In the genomic region with DNA sequence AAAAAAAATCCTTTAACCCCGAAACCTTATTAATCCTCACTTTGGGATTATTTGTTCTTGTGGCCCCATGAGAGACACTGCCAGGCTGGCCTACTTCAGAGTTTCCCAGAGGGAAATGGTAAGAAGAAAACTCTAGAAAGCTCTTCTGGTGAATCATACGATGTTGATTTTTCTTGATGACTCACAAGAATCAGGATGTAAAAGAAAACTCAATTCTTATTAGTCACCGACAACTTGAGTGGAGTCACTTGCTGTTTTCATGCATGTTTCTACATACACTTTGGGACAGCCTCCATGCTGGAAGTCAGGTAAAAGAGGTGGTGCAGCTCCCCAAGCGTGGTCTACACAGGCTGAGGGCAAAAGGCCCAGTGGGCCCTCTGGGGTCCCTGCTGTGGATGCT, we compare ENCODE assay signal across 12 cellular contexts. TPM values are rescaled to one million over a fixed set of nuclear protein-coding genes. Genes with fewer than 3 reads are reported as not detected.
DNase-seq lines count a peak whose midpoint lies in the region; ATAC-seq, FAIRE-seq and TF ChIP-seq lines count a peak whose summit lies in the region.
"Had no signal": no experiment of that assay in that cellular context is flagged by ENCODE, and none has a peak within 500 bp of the region (broad histone marks: within the 10 kb centered on the region; RNA-seq: fewer than 3 reads in every experiment).

No MANE protein-coding gene starts in this region.

- H3K27ac Mint-ChIP-seq in activated T-cell treated with anti-CD3 and anti-CD28 coated beads, Interleukin-2, amount 50 U/mL, for 24 hours = peak overlapping the region; percentile 61
- H3K27ac Mint-ChIP-seq in activated B cell treated with CpG ODN at 0.5 μM for 24 hours = peak overlapping the region; percentile 56
- H3K27ac Mint-ChIP-seq: activated naive CD8-positive, alpha-beta T cell treated with anti-CD3 and anti-CD28 coated beads, Interleukin-2, amount 10 ng/mL, durations not matched to agents 7 days and 5 days; CD4-positive, alpha-beta T cell had no signal

- POLR2A ChIA-PET in activated B cell treated with CpG ODN at 0.5 μM for 24 hours (lab: Charles Lee) = interaction anchor here (2.0 to 16.1 kb wide), 2 partner anchors 19 to 32 kb away, joined by 5 to 297 read pairs; no protein-coding TSS in a partner anchor

- no peaks in the 10 kb centered on the region for H3K9me3 Mint-ChIP-seq in activated T-cell treated with anti-CD3 and anti-CD28 coated beads, Interleukin-2, amount 50 U/mL, for 24 hours
- no peaks in the 10 kb centered on the region for H3K9me3 Mint-ChIP-seq in activated B cell treated with CpG ODN at 0.5 μM for 24 hours
- H3K9me3 Mint-ChIP-seq: activated naive CD8-positive, alpha-beta T cell treated with anti-CD3 and anti-CD28 coated beads, Interleukin-2, amount 10 ng/mL, durations not matched to agents 7 days and 5 days; CD4-positive, alpha-beta T cell had no signal

- no peaks in the 10 kb centered on the region for H3K27me3 Mint-ChIP-seq in activated T-cell treated with anti-CD3 and anti-CD28 coated beads, Interleukin-2, amount 50 U/mL, for 24 hours
- H3K27me3 Mint-ChIP-seq in activated B cell treated with CpG ODN at 0.5 μM for 24 hours = no peaks in the 10 kb centered on the region
- H3K27me3 Mint-ChIP-seq: CD4-positive, alpha-beta T cell had no signal

- FAIRE-seq in frontal cortex (lab: Jason Lieb, UNC) = no peak

- H3K4me3 ChIP-seq in upper lobe of left lung = no peak overlapping the region

- CTCF ChIA-PET in activated B cell treated with CpG ODN at 0.5 μM for 24 hours (lab: Charles Lee) = interaction anchor here (0.6 to 1.5 kb wide), 6 partner anchors 17 to 276 kb away, joined by 3 to 6 read pairs (median 4); no protein-coding TSS in a partner anchor

- no peak for DNase-seq in activated T-cell treated with anti-CD3 and anti-CD28 coated beads, Interleukin-2, amount 50 U/mL, for 24 hours
- DNase-seq in activated T-cell treated with anti-CD3 and anti-CD28 coated beads for 4 hours (no peak), activated B cell treated with CpG ODN at 0.5 μM for 24 hours (no peak), glomerular endothelial cell (ENCODE audit: extremely low read depth, low read depth, low spot score) (peak; percentile 82), upper lobe of left lung (peak in 1 of 2 donors; percentile 48), frontal cortex (ENCODE audit: low spot score in 2 of 2) (no peak)
- DNase-seq: activated naive CD8-positive, alpha-beta T cell treated with anti-CD3 and anti-CD28 coated beads, Interleukin-2, amount 10 ng/mL, durations not matched to agents 7 days and 5 days; CD4-positive, alpha-beta T cell; OCI-M1 had no signal

- H3K36me3 Mint-ChIP-seq in activated T-cell treated with anti-CD3 and anti-CD28 coated beads, Interleukin-2, amount 50 U/mL, for 24 hours (ENCODE audit: low read depth) = no peaks in the 10 kb centered on the region
- no peaks in the 10 kb centered on the region for H3K36me3 Mint-ChIP-seq in activated B cell treated with CpG ODN at 0.5 μM for 24 hours (ENCODE audit: low read depth)
- H3K36me3 Mint-ChIP-seq: activated naive CD8-positive, alpha-beta T cell treated with anti-CD3 and anti-CD28 coated beads, Interleukin-2, amount 10 ng/mL, durations not matched to agents 7 days and 5 days had no signal

- intact Hi-C loops in activated B cell treated with CpG ODN at 0.5 μM for 24 hours (cut with micrococcal nuclease) = no loop called here

- peak overlapping the region; percentile 27 to 81 (median 54) for H3K27ac ChIP-seq in upper lobe of left lung
- H3K27ac ChIP-seq: HL-60 had no signal

- TF ChIP-seq CTCF in activated B cell treated with CpG ODN at 0.5 μM for 24 hours (IDR thresholded peaks at IDR 0.05) = no peak
- no peak for TF ChIP-seq CTCF in upper lobe of left lung (IDR thresholded peaks at IDR 0.05)

- H3K36me3 ChIP-seq in upper lobe of left lung = peaks cover 0 to 3% (median 0%) of the 10 kb centered on the region in 4 donors

- peaks cover 0 to 39% (median 6%) of the 10 kb centered on the region in 4 donors for H3K4me1 ChIP-seq in upper lobe of left lung

- peaks cover 36% of the 10 kb centered on the region for H3K4me1 Mint-ChIP-seq in activated T-cell treated with anti-CD3 and anti-CD28 coated beads, Interleukin-2, amount 50 U/mL, for 24 hours (ENCODE audit: low read depth)
- peaks cover 37% of the 10 kb centered on the region for H3K4me1 Mint-ChIP-seq in activated B cell treated with CpG ODN at 0.5 μM for 24 hours

- peak in 1 of 4 donors; percentile 87 for TF ChIP-seq EP300 in upper lobe of left lung (IDR thresholded peaks at IDR 0.05)

- WGBS in upper lobe of left lung, 2 donors = 50 to 65% methylated on average over 4 of the region's 4 CpGs

- no peak for ATAC-seq in activated B cell treated with CpG ODN at 0.5 μM for 24 hours (ENCODE audit: low read depth)
- peak; percentile 37 to 70 for ATAC-seq in upper lobe of left lung (ENCODE audit: low FRiP score in 2 of 2)
- no peak for ATAC-seq in HG03175 (IDR thresholded peaks at IDR 0.05; ENCODE audit: unreplicated experiment)
- no peak for ATAC-seq in GM19455 (IDR thresholded peaks at IDR 0.05; ENCODE audit: unreplicated experiment)

- TF ChIP-seq POLR2A in upper lobe of left lung (IDR thresholded peaks at IDR 0.05) = no peak

- H3K9me3 ChIP-seq in upper lobe of left lung = no peaks in the 10 kb centered on the region

- H3K4me3 Mint-ChIP-seq in activated T-cell treated with anti-CD3 and anti-CD28 coated beads, Interleukin-2, amount 50 U/mL, for 24 hours = no peak overlapping the region
- no peak overlapping the region for H3K4me3 Mint-ChIP-seq in activated B cell treated with CpG ODN at 0.5 μM for 24 hours
- H3K4me3 Mint-ChIP-seq: activated naive CD8-positive, alpha-beta T cell treated with anti-CD3 and anti-CD28 coated beads, Interleukin-2, amount 10 ng/mL, durations not matched to agents 7 days and 5 days; CD4-positive, alpha-beta T cell had no signal

- no peaks in the 10 kb centered on the region for H3K27me3 ChIP-seq in upper lobe of left lung

RNA-seq across cellular contexts. Expression of a gene that starts 42.8 kb away (rescaled TPM):
- total RNA-seq in activated B cell treated with CpG ODN at 0.5 μM for 24 hours (2.4 and 3.3 TPM in 2 replicates), glomerular endothelial cell (26.8 and 33.4 TPM in 2 replicates), upper lobe of left lung (100 to 1,000 TPM in 2 of 6 donors, 10 to 100 TPM in 4; 59.9 to 128 (median 84.5) TPM), frontal cortex (1.6 TPM)

Comparison
In these comparisons a context has a peak if more than half of its experiments do, and no peak if none do; other contexts are left out.
1. ATAC-seq: peak in upper lobe of left lung (2 of 2); none in activated B cell treated with CpG ODN at 0.5 μM for 24 hours (single experiment), HG03175 (single experiment) and GM19455 (single experiment).